16 cellular contexts compared by ENCODE assay signal in genomic region chr6:34225551-34225950, GRCh38. TPM values are rescaled to one million over a fixed set of nuclear protein-coding genes. Genes with fewer than 3 reads are reported as not detected.
DNase-seq lines count a peak whose midpoint lies in the region; ATAC-seq, FAIRE-seq and TF ChIP-seq lines count a peak whose summit lies in the region.
"Had no signal": no experiment of that assay in that cellular context is flagged by ENCODE, and none has a peak within 500 bp of the region (broad histone marks: within the 10 kb centered on the region; RNA-seq: fewer than 3 reads in every experiment).

No MANE protein-coding gene starts in this region.

- H3K4me3 ChIP-seq in HepG2 (replicated peaks in 1 of 3; ENCODE audit: insufficient read depth in 1 of 3, low read depth in 2 of 3, low read length in 3 of 3) (no peak overlapping the region), right lobe of liver (no peak overlapping the region), mesendoderm (ENCODE audit: low read length) (no peak overlapping the region), vagina (no peak overlapping the region)
- H3K4me3 ChIP-seq: breast epithelium, colonic mucosa, Peyer's patch had no signal

- ATAC-seq in HepG2 = no peak
- ATAC-seq in right lobe of liver = no peak

- no peak overlapping the region for H3K27ac ChIP-seq in HepG2 (ENCODE audit: extremely low read length, insufficient read depth, low read length)
- no peak overlapping the region for H3K27ac ChIP-seq in right lobe of liver
- peak overlapping the region; percentile 100 for H3K27ac ChIP-seq in VCaP
- no peak overlapping the region for H3K27ac ChIP-seq in mesendoderm (ENCODE audit: low read depth, low read length)
- H3K27ac ChIP-seq in vagina = peak overlapping the region; percentile 100
- H3K27ac ChIP-seq: colonic mucosa, Peyer's patch had no signal

- FAIRE-seq in HepG2 (lab: Jason Lieb, UNC) = no peak

- H3K4me2 ChIP-seq in HepG2 (ENCODE audit: low read depth, low read length) = no peak overlapping the region
- H3K4me2 ChIP-seq in mesendoderm (ENCODE audit: low read length) = no peak overlapping the region

- no peak overlapping the region for H3K56ac ChIP-seq in mesendoderm (ENCODE audit: low read length)

- H2AFZ ChIP-seq in HepG2 (ENCODE audit: low read length) = no peak overlapping the region

- no peak overlapping the region for H4K5ac ChIP-seq in mesendoderm (ENCODE audit: low read length)

- in situ Hi-C loops in HepG2 (cut with HindIII; ENCODE audit: extremely low pct_ligation_motif_present, low pct_unique_long_range_greater_than_20kb) = loop anchor here (25.0 kb wide), 1 partner anchor 387 kb away; no protein-coding TSS in a partner anchor

- no peak overlapping the region for H2BK120ac ChIP-seq in mesendoderm (ENCODE audit: low read depth, low read length)

- no peaks in the 10 kb centered on the region for H4K20me1 ChIP-seq in HepG2 (ENCODE audit: insufficient read depth, low read length)

- peak overlapping the region; percentile 95 for H3K4ac ChIP-seq in mesendoderm (ENCODE audit: low read depth, low read length)

- WGBS in HepG2 (ENCODE audit: low lambda C conversion rate) = 69% methylated on average over 5 of the region's 5 CpGs
- 17% methylated on average over 2 of the region's 5 CpGs for WGBS in right lobe of liver (ENCODE audit: insufficient coverage, low coverage, low lambda C conversion rate, missing lambda C conversion rate)
- no CpG with 5 or more reads among the region's 5 CpGs for WGBS in mesendoderm (ENCODE audit: extremely low coverage, insufficient coverage, low lambda C conversion rate)

- CTCF ChIA-PET in HepG2 (lab: Yijun Ruan, JAX; ENCODE audit: low intra/inter-chr PET ratio, low total read pairs) = no interaction called here

- TF ChIP-seq POLR2A in HepG2 (IDR thresholded peaks at IDR 0.05; ENCODE audit: insufficient read depth in 1 of 2, low read depth in 2 of 2, low read length in 2 of 2) (no peak), right lobe of liver (IDR thresholded peaks at IDR 0.05) (no peak), vagina (IDR thresholded peaks at IDR 0.05) (no peak)

- no peak for DNase-seq in HepG2 (ENCODE audit: low spot score)
- no peak for DNase-seq in right lobe of liver
- no peak for DNase-seq in mesendoderm
- no peak for DNase-seq in vagina (ENCODE audit: extremely low spot score in 2 of 2)
- no peak for DNase-seq in NCI-H446 treated with DMSO at 0.1 percent for 48 hours (lab: John Stamatoyannopoulos, UW)
- no peak for DNase-seq in AG20443 (ENCODE audit: low spot score)
- no peak for DNase-seq in HUDEP-2 (lab: John Stamatoyannopoulos, UW; ENCODE audit: unreplicated experiment in 76 of 76)
- DNase-seq: activated CD4-positive, alpha-beta memory T cell treated with anti-CD3 and anti-CD28 coated beads, Interleukin-2, amount 10 ng/mL, durations not matched to agents 7 days and 5 days; colonic mucosa; DMS53; GF-D8; NCI-H1092; NCI-H446; Peyer's patch had no signal

- H3K23ac ChIP-seq in mesendoderm (ENCODE audit: low read length) = no peak overlapping the region

- H3K36me3 ChIP-seq in HepG2 (replicated peaks in 1 of 2; ENCODE audit: control insufficient read depth in 1 of 2, insufficient read depth in 2 of 2, low read length in 2 of 2) (no peaks in the 10 kb centered on the region), right lobe of liver (no peaks in the 10 kb centered on the region), mesendoderm (ENCODE audit: control insufficient read depth, insufficient read depth, low read length) (no peaks in the 10 kb centered on the region), vagina (no peaks in the 10 kb centered on the region)
- H3K36me3 ChIP-seq: breast epithelium, colonic mucosa, Peyer's patch had no signal

- intact Hi-C loops in HepG2 (cut with micrococcal nuclease; ENCODE audit: unreplicated experiment) = no loop called here
- intact Hi-C loops in right lobe of liver (cut with DNase I) = no loop called here
- intact Hi-C loops in vagina (cut with DNase I) = no loop called here

- H3K27me3 ChIP-seq in HepG2 (ENCODE audit: control insufficient read depth in 1 of 2, insufficient read depth in 2 of 2, low read length in 2 of 2) = peaks cover 3 to 31% of the 10 kb centered on the region in 2 experiments; a peak in 2 of 5 replicates
- no peaks in the 10 kb centered on the region for H3K27me3 ChIP-seq in right lobe of liver
- no peaks in the 10 kb centered on the region for H3K27me3 ChIP-seq in mesendoderm (ENCODE audit: insufficient read depth, low read length, poor library complexity)
- H3K27me3 ChIP-seq in vagina = no peaks in the 10 kb centered on the region
- H3K27me3 ChIP-seq: breast epithelium, colonic mucosa, Peyer's patch had no signal

- H3K9me3 ChIP-seq in HepG2 (ENCODE audit: low read length) = no peaks in the 10 kb centered on the region
- no peaks in the 10 kb centered on the region for H3K9me3 ChIP-seq in right lobe of liver
- H3K9me3 ChIP-seq in vagina = no peaks in the 10 kb centered on the region
- H3K9me3 ChIP-seq: breast epithelium, colonic mucosa, Peyer's patch had no signal

- BruUV-seq in HepG2 (replicated peaks; lab: Mats Ljungman, UMichigan) = no TSS peak

- no peak overlapping the region for H2BK5ac ChIP-seq in mesendoderm (ENCODE audit: low read length)

- POLR2A ChIA-PET in HepG2 (lab: Yijun Ruan, JAX) = no interaction called here

- H2AK5ac ChIP-seq in mesendoderm (ENCODE audit: low read length) = no peak overlapping the region

- H2BK15ac ChIP-seq in mesendoderm (replicated peaks; ENCODE audit: low read depth) = no peak overlapping the region

- H3K9ac ChIP-seq in HepG2 (ENCODE audit: insufficient read depth, low read depth, low read length) = no peak overlapping the region
- H3K9ac ChIP-seq in mesendoderm (ENCODE audit: low read length) = no peak overlapping the region

- TF ChIP-seq CTCF in HepG2 (CRISPR knock-in tag; IDR thresholded peaks at IDR 0.05) (no peak), right lobe of liver (IDR thresholded peaks at IDR 0.05) (no peak), VCaP (conservative IDR thresholded peaks at IDR 0.05) (no peak), vagina (IDR thresholded peaks at IDR 0.05) (no peak)

- H3K79me1 ChIP-seq in mesendoderm (ENCODE audit: low read length) = no peaks in the 10 kb centered on the region

- TF ChIP-seq EP300 in HepG2 (IDR thresholded peaks at IDR 0.05; ENCODE audit: low read depth in 2 of 2, low read length in 2 of 2) (no peak), HepG2 (CRISPR knock-in tag; IDR thresholded peaks at IDR 0.05; ENCODE audit: borderline replicate concordance) (no peak)

- H3K4me1 ChIP-seq in HepG2 (ENCODE audit: insufficient read depth, low read length) (peaks cover 48% of the 10 kb centered on the region), right lobe of liver (peaks cover 0 to 11% (median 0%) of the 10 kb centered on the region in 4 donors), mesendoderm (ENCODE audit: control insufficient read depth, low read depth, low read length) (peaks cover 18% of the 10 kb centered on the region), vagina (peaks cover 29% of the 10 kb centered on the region)
- H3K4me1 ChIP-seq: breast epithelium had no signal

- no peaks in the 10 kb centered on the region for H3K79me2 ChIP-seq in HepG2 (ENCODE audit: insufficient read depth, low read length)
- no peaks in the 10 kb centered on the region for H3K79me2 ChIP-seq in mesendoderm (ENCODE audit: control insufficient read depth, insufficient read depth, low read length)

- H4K8ac ChIP-seq in mesendoderm (ENCODE audit: low read depth, low read length) = no peak overlapping the region

- H3K18ac ChIP-seq in mesendoderm (ENCODE audit: low read length) = no peak overlapping the region

- no peak for TF ChIP-seq RAD21 in HepG2 (CRISPR knock-in tag; IDR thresholded peaks at IDR 0.05)

RNA-seq across cellular contexts. Expression of gene HMGA1, which starts 11.1 kb away (rescaled TPM):
- total RNA-seq in HepG2 (2016; rRNA removed; fragmentation: Illumina TruSeq; extraction: Trizol) (145 and 150 TPM in 2 replicates), right lobe of liver (10 to 100 TPM in 5 of 6 experiments, 1 to 10 TPM in 1; 7.9 to 23.6 (median 14.8) TPM), vagina (65.6 TPM)
- total RNA-seq in HepG2 (2016; cell fraction: cytosol; rRNA removed; fragmentation: Illumina TruSeq; extraction: Trizol; ENCODE audit: low read depth) = 82.4 and 94.2 TPM in 2 replicates
- total RNA-seq in HepG2 (2016; cell fraction: insoluble cytoplasmic fraction; rRNA removed; fragmentation: Illumina TruSeq; extraction: Trizol) = 136 and 144 TPM in 2 replicates
- total RNA-seq in HepG2 (2016; cell fraction: membrane; rRNA removed; fragmentation: Illumina TruSeq; extraction: Trizol) = 218 and 242 TPM in 2 replicates
- 54.7 and 67.6 TPM in 2 replicates for total RNA-seq in HepG2 (2016; cell fraction: nucleus; rRNA removed; fragmentation: Illumina TruSeq; extraction: Trizol)
- 110 and 117 TPM in 2 replicates for polyA plus RNA-seq in HepG2 (2011; rRNA removed)
- 75.3 and 119 TPM in 2 replicates for polyA plus RNA-seq in HepG2 (2011; cell fraction: cytosol; rRNA removed)
- 94.8 and 98.5 TPM in 2 replicates for polyA plus RNA-seq in HepG2 (2011; cell fraction: nucleus; rRNA removed)
- 124 and 156 TPM in 2 replicates for polyA plus RNA-seq in HepG2 (2012)
- 263 TPM in 2 replicates for polyA plus RNA-seq in HepG2 (2016; cell fraction: cytosol; fragmentation: Illumina TruSeq; extraction: Trizol; ENCODE audit: low read depth)
- polyA plus RNA-seq in HepG2 (2016; cell fraction: insoluble cytoplasmic fraction; fragmentation: Illumina TruSeq; extraction: Trizol; ENCODE audit: low read depth) = 365 and 450 TPM in 2 replicates
- 531 and 581 TPM in 2 replicates for polyA plus RNA-seq in HepG2 (2016; cell fraction: membrane; fragmentation: Illumina TruSeq; extraction: Trizol; ENCODE audit: low read depth)
- polyA plus RNA-seq in HepG2 (2016; cell fraction: nucleus; fragmentation: Illumina TruSeq; extraction: Trizol; ENCODE audit: insufficient read depth, low read depth) = 216 and 222 TPM in 2 replicates
- 74.1 and 108 TPM in 2 replicates for polyA minus RNA-seq in HepG2 (2011; rRNA and poly(A)+ RNA removed; ENCODE audit: low replicate concordance)
- 75.7 and 94.8 TPM in 2 replicates for polyA minus RNA-seq in HepG2 (2011; cell fraction: cytosol; rRNA and poly(A)+ RNA removed)
- polyA minus RNA-seq in HepG2 (2011; cell fraction: nucleus; rRNA and poly(A)+ RNA removed) = 17.0 and 21.0 TPM in 2 replicates
- polyA plus RNA-seq in mesendoderm (2013, experiment 1 of 2) = 3,300 TPM
- 3,237 TPM for polyA plus RNA-seq in mesendoderm (2013, experiment 2 of 2)

RNA-seq across cellular contexts. Expression of gene SMIM29, which starts 23.3 kb away (rescaled TPM):
- total RNA-seq in HepG2 (2016; rRNA removed; fragmentation: Illumina TruSeq; extraction: Trizol) = 11.2 and 15.3 TPM in 2 replicates
- total RNA-seq in HepG2 (2016; cell fraction: cytosol; rRNA removed; fragmentation: Illumina TruSeq; extraction: Trizol; ENCODE audit: low read depth) = 78.6 and 81.3 TPM in 2 replicates
- 9.2 and 15.5 TPM in 2 replicates for total RNA-seq in HepG2 (2016; cell fraction: insoluble cytoplasmic fraction; rRNA removed; fragmentation: Illumina TruSeq; extraction: Trizol)
- 58.3 and 62.1 TPM in 2 replicates for total RNA-seq in HepG2 (2016; cell fraction: membrane; rRNA removed; fragmentation: Illumina TruSeq; extraction: Trizol)
- total RNA-seq in HepG2 (2016; cell fraction: nucleus; rRNA removed; fragmentation: Illumina TruSeq; extraction: Trizol) = 7.2 and 10.1 TPM in 2 replicates
- polyA plus RNA-seq in HepG2 (2011; rRNA removed) = 8.8 and 11.9 TPM in 2 replicates
- polyA plus RNA-seq in HepG2 (2011; cell fraction: cytosol; rRNA removed) = 9.0 and 13.2 TPM in 2 replicates
- 14.4 and 18.0 TPM in 2 replicates for polyA plus RNA-seq in HepG2 (2011; cell fraction: nucleus; rRNA removed)
- polyA plus RNA-seq in HepG2 (2012) = 3.4 and 5.5 TPM in 2 replicates
- 91.0 and 94.0 TPM in 2 replicates for polyA plus RNA-seq in HepG2 (2016; cell fraction: cytosol; fragmentation: Illumina TruSeq; extraction: Trizol; ENCODE audit: low read depth)
- polyA plus RNA-seq in HepG2 (2016; cell fraction: insoluble cytoplasmic fraction; fragmentation: Illumina TruSeq; extraction: Trizol; ENCODE audit: low read depth) = 9.6 and 11.4 TPM in 2 replicates
- polyA plus RNA-seq in HepG2 (2016; cell fraction: membrane; fragmentation: Illumina TruSeq; extraction: Trizol; ENCODE audit: low read depth) = 61.6 and 63.3 TPM in 2 replicates
- polyA plus RNA-seq in HepG2 (2016; cell fraction: nucleus; fragmentation: Illumina TruSeq; extraction: Trizol; ENCODE audit: insufficient read depth, low read depth) = 13.3 and 16.8 TPM in 2 replicates
- polyA minus RNA-seq in HepG2 (2011; rRNA and poly(A)+ RNA removed; ENCODE audit: low replicate concordance) = 13.5 and 15.5 TPM in 2 replicates
- 3.9 and 4.0 TPM in 2 replicates for polyA minus RNA-seq in HepG2 (2011; cell fraction: cytosol; rRNA and poly(A)+ RNA removed)
- 5.6 and 6.4 TPM in 2 replicates for polyA minus RNA-seq in HepG2 (2011; cell fraction: nucleus; rRNA and poly(A)+ RNA removed)
- 10 to 100 TPM in 1 of 6 experiments, 1 to 10 TPM in 5; 5.0 to 13.4 (median 8.8) TPM for total RNA-seq in right lobe of liver
- 4.7 TPM for polyA plus RNA-seq in mesendoderm (2013, experiment 1 of 2)
- polyA plus RNA-seq in mesendoderm (2013, experiment 2 of 2) = 4.6 TPM
- total RNA-seq in vagina = 22.3 TPM

Comparison
In these comparisons a context has a peak if more than half of its experiments do, and no peak if none do; other contexts are left out.
1. H3K27ac ChIP-seq: peak in VCaP (single experiment) and vagina (single experiment); none in HepG2 (single experiment), right lobe of liver (0 of 3) and mesendoderm (single experiment).